ENCODE assay signal across 10 cellular contexts in genomic region chr16:51317575-51317974, GRCh38.
"Had no signal": no experiment of that assay in that cellular context is flagged by ENCODE, and none has a peak within 500 bp of the region (broad histone marks: within the 10 kb centered on the region; RNA-seq: fewer than 3 reads in every experiment).

No MANE protein-coding gene starts in this region.

- H3K9me3 Mint-ChIP-seq: HFFc6 had no signal

- H3K4me1 Mint-ChIP-seq: IgD-negative memory B cell had no signal

- H3K9ac ChIP-seq: GM23248, KMS-11 had no signal

- H3K4me2 ChIP-seq: KMS-11 had no signal

- H3K4me3 ChIP-seq: GM23248 had no signal

- DNase-seq: GM23248, H9, HCEC 1CT, HFFc6, KBM-7 had no signal

- H3K36me3 Mint-ChIP-seq: IgD-negative memory B cell had no signal

- H3K27me3 Mint-ChIP-seq: IgD-negative memory B cell had no signal

- H3K4me3 Mint-ChIP-seq: H9, HFFc6, IgD-negative memory B cell had no signal

- H3K27ac ChIP-seq: GM23248, HL-60, KMS-11 had no signal

- H2AFZ ChIP-seq: GM23248 had no signal

- H3K27ac Mint-ChIP-seq: H9, HFFc6, IgD-negative memory B cell had no signal

- FAIRE-seq: H1, H54 had no signal
